Comparison of ENCODE assay signal across 8 cellular contexts in genomic region chr2:201157694-201158093, GRCh38. TPM values are rescaled to one million over a fixed set of nuclear protein-coding genes. Genes with fewer than 3 reads are reported as not detected.
DNase-seq lines count a peak whose midpoint lies in the region; ATAC-seq and TF ChIP-seq lines count a peak whose summit lies in the region.

No MANE protein-coding gene starts in this region.

- intact Hi-C loops in activated CD4-positive, alpha-beta memory T cell treated with anti-CD3 and anti-CD28 coated beads for 36 hours (cut with micrococcal nuclease): loop anchor here (1.0 to 5.0 kb wide), 3 partner anchors 39 to 195 kb away; partner anchors contain the start of genes HYCC2 and ORC2

- H3K4me1 Mint-ChIP-seq in activated CD4-positive, alpha-beta memory T cell treated with anti-CD3 and anti-CD28 coated beads for 36 hours (ENCODE audit: low read depth): peaks cover 24% of the 10 kb centered on the region
- H3K4me1 Mint-ChIP-seq in type B pancreatic cell (ENCODE audit: unreplicated experiment): peaks cover 15% of the 10 kb centered on the region

- no peak overlapping the region for H3K4me3 ChIP-seq in coronary artery

- no peak for DNase-seq in activated CD4-positive, alpha-beta memory T cell treated with anti-CD3 and anti-CD28 coated beads for 36 hours
- peak; percentile 50 for DNase-seq in kidney tubule cell (ENCODE audit: low spot score)
- DNase-seq in type B pancreatic cell (ENCODE audit: extremely low spot score, unreplicated experiment): no peak
- DNase-seq in coronary artery (ENCODE audit: low spot score): no peak
- no peak for DNase-seq in SW 1271 (lab: John Stamatoyannopoulos, UW)
- no peak for DNase-seq in NCI-H2081 (lab: John Stamatoyannopoulos, UW)

- no peaks in the 10 kb centered on the region for H3K9me3 Mint-ChIP-seq in activated CD4-positive, alpha-beta memory T cell treated with anti-CD3 and anti-CD28 coated beads for 36 hours
- no peaks in the 10 kb centered on the region for H3K9me3 Mint-ChIP-seq in type B pancreatic cell

- POLR2A ChIA-PET in activated CD4-positive, alpha-beta memory T cell treated with anti-CD3 and anti-CD28 coated beads for 36 hours (lab: Charles Lee): interaction anchor here (1.0 to 1.1 kb wide), 2 partner anchors 13 to 40 kb away, joined by 3 read pairs; no protein-coding TSS in a partner anchor

- no peaks in the 10 kb centered on the region for H3K27me3 Mint-ChIP-seq in activated CD4-positive, alpha-beta memory T cell treated with anti-CD3 and anti-CD28 coated beads for 36 hours
- H3K27me3 Mint-ChIP-seq in type B pancreatic cell: no peaks in the 10 kb centered on the region

- CTCF ChIA-PET in activated CD4-positive, alpha-beta memory T cell treated with anti-CD3 and anti-CD28 coated beads for 36 hours (lab: Charles Lee): interaction anchor here (0.6 to 4.2 kb wide), 27 partner anchors 8 to 256 kb away, joined by 3 to 32 read pairs (median 4); partner anchors contain the start of genes CASP10, CFLAR and ORC2

- peaks cover 55% of the 10 kb centered on the region for H3K36me3 Mint-ChIP-seq in activated CD4-positive, alpha-beta memory T cell treated with anti-CD3 and anti-CD28 coated beads for 36 hours
- H3K36me3 Mint-ChIP-seq in type B pancreatic cell: peaks cover 3% of the 10 kb centered on the region

- H3K4me3 Mint-ChIP-seq in activated CD4-positive, alpha-beta memory T cell treated with anti-CD3 and anti-CD28 coated beads for 36 hours: no peak overlapping the region
- H3K4me3 Mint-ChIP-seq in type B pancreatic cell: no peak overlapping the region

- peak; percentile 15 for ATAC-seq in GM19372 (IDR thresholded peaks at IDR 0.05; ENCODE audit: low read depth, unreplicated experiment)
- ATAC-seq in HG03135 (IDR thresholded peaks at IDR 0.05; ENCODE audit: unreplicated experiment): peak; percentile 28

- TF ChIP-seq CTCF in type B pancreatic cell (conservative IDR thresholded peaks at IDR 0.05) (no peak), coronary artery (IDR thresholded peaks at IDR 0.05) (no peak)

- H3K27ac ChIP-seq in coronary artery: peak overlapping the region in 1 of 2 donors; percentile 35

- H3K27ac Mint-ChIP-seq in activated CD4-positive, alpha-beta memory T cell treated with anti-CD3 and anti-CD28 coated beads for 36 hours: peak overlapping the region; percentile 75
- H3K27ac Mint-ChIP-seq in type B pancreatic cell: peak overlapping the region; percentile 64

RNA-seq across cellular contexts. Expression of gene CASP10, which starts 25.2 kb away (rescaled TPM):
- 10 to 100 TPM; 15.9 to 16.7 TPM for total RNA-seq in activated CD4-positive, alpha-beta memory T cell treated with anti-CD3 and anti-CD28 coated beads for 36 hours
- 1.6 and 3.6 TPM in 2 replicates for total RNA-seq in type B pancreatic cell (ENCODE audit: low replicate concordance)

RNA-seq across cellular contexts. Expression of gene CFLAR, which starts 41.7 kb away (rescaled TPM):
- total RNA-seq in activated CD4-positive, alpha-beta memory T cell treated with anti-CD3 and anti-CD28 coated beads for 36 hours: 100 to 1,000 TPM; 325 to 343 TPM
- 26.5 and 58.5 TPM in 2 replicates for total RNA-seq in type B pancreatic cell (ENCODE audit: low replicate concordance)
